11 cellular contexts compared by ENCODE assay signal in genomic region chr5:92687793-92688467, GRCh38.
DNase-seq lines count a peak whose midpoint lies in the region; ATAC-seq, FAIRE-seq and TF ChIP-seq lines count a peak whose summit lies in the region.
"Had no signal": no experiment of that assay in that cellular context is flagged by ENCODE, and none has a peak within 500 bp of the region (broad histone marks: within the 10 kb centered on the region; RNA-seq: fewer than 3 reads in every experiment).

No MANE protein-coding gene starts in this region.

- H3K27me3 ChIP-seq in esophagus muscularis mucosa = no peaks in the 10 kb centered on the region

- 19% methylated on average over 7 of the region's 7 CpGs for WGBS in esophagus muscularis mucosa

- ATAC-seq in HG03469 (IDR thresholded peaks at IDR 0.05; ENCODE audit: unreplicated experiment) (no peak), GM21723 (IDR thresholded peaks at IDR 0.05; ENCODE audit: unreplicated experiment) (no peak), GM21786 (IDR thresholded peaks at IDR 0.05; ENCODE audit: unreplicated experiment) (no peak)

- H3K4me1 ChIP-seq in esophagus muscularis mucosa = peaks cover 0 to 4% (median 0%) of the 10 kb centered on the region in 4 donors

- no peak for TF ChIP-seq POLR2A in esophagus muscularis mucosa (IDR thresholded peaks at IDR 0.05; ENCODE audit: low read depth)

- intact Hi-C loops in esophagus muscularis mucosa (cut with DNase I) = no loop called here

- peak; percentile 54 for DNase-seq in NCI-H82 treated with DMSO at 0.1 percent for 48 hours (lab: John Stamatoyannopoulos, UW; ENCODE audit: unreplicated experiment)
- DNase-seq in esophagus muscularis mucosa (ENCODE audit: extremely low spot score) = no peak
- peak; percentile 61 for DNase-seq in non-pigmented ciliary epithelial cell (ENCODE audit: low read depth)
- DNase-seq in COR-L47 (lab: John Stamatoyannopoulos, UW) = no peak
- DNase-seq: activated effector memory CD4-positive, alpha-beta T cell treated with Interleukin-2 at 50 U/mL for 16 hours; MV-4-11; occipital lobe had no signal

- peak; percentile 13 to 32 (median 31) for TF ChIP-seq CTCF in esophagus muscularis mucosa (IDR thresholded peaks at IDR 0.05)

- H3K9me3 ChIP-seq in esophagus muscularis mucosa = no peaks in the 10 kb centered on the region

- H3K27ac ChIP-seq in esophagus muscularis mucosa (replicated peaks in 1 of 4) = no peak overlapping the region

- no peaks in the 10 kb centered on the region for H3K36me3 ChIP-seq in esophagus muscularis mucosa

- peak overlapping the region in 1 of 4 donors; percentile 0 for H3K4me3 ChIP-seq in esophagus muscularis mucosa

- FAIRE-seq in G401.6 (lab: Jason Lieb, UNC) = peak; percentile 98

- no peak for TF ChIP-seq EP300 in esophagus muscularis mucosa (IDR thresholded peaks at IDR 0.05)

Comparison
In these comparisons a context has a peak if more than half of its experiments do, and no peak if none do; other contexts are left out.
1. DNase-seq: peak in NCI-H82 treated with DMSO at 0.1 percent for 48 hours (single experiment) and non-pigmented ciliary epithelial cell (single experiment); none in esophagus muscularis mucosa (single experiment) and COR-L47 (single experiment).